ENCODE assay signal across 18 cellular contexts in genomic region chr22:27378994-27379393, GRCh38.
DNase-seq lines count a peak whose midpoint lies in the region; ATAC-seq, FAIRE-seq and TF ChIP-seq lines count a peak whose summit lies in the region.
"Had no signal": no experiment of that assay in that cellular context is flagged by ENCODE, and none has a peak within 500 bp of the region (broad histone marks: within the 10 kb centered on the region; RNA-seq: fewer than 3 reads in every experiment).

No MANE protein-coding gene starts in this region.

- H3K4me2 ChIP-seq in OCI-LY7 (ENCODE audit: low read length): peak overlapping the region; percentile 79
- H3K4me2 ChIP-seq: PC-9 had no signal

- H3K4me3 Mint-ChIP-seq in CD8-positive, alpha-beta T cell: no peak overlapping the region

- H4K20me1 ChIP-seq in OCI-LY7 (ENCODE audit: insufficient read depth, low read length): no peaks in the 10 kb centered on the region

- no peaks in the 10 kb centered on the region for H3K9me3 ChIP-seq in OCI-LY7 (ENCODE audit: low read length)
- no peaks in the 10 kb centered on the region for H3K9me3 ChIP-seq in CD8-positive, alpha-beta T cell (ENCODE audit: low read length)

- no peak overlapping the region for H3K4me3 ChIP-seq in OCI-LY7 (ENCODE audit: low read depth, low read length, poor library complexity, severe bottlenecking)
- no peak overlapping the region for H3K4me3 ChIP-seq in CD8-positive, alpha-beta T cell (ENCODE audit: low read depth, low read length)
- H3K4me3 ChIP-seq: PC-9 had no signal

- BruUV-seq in OCI-LY7 (replicated peaks; lab: Mats Ljungman, UMichigan): no TSS peak

- no peak for TF ChIP-seq CTCF in OCI-LY7 (conservative IDR thresholded peaks at IDR 0.05; ENCODE audit: low read length)
- no peak for TF ChIP-seq CTCF in CD8-positive, alpha-beta T cell (IDR thresholded peaks at IDR 0.05)

- POLR2A ChIA-PET in OCI-LY7 (lab: Charles Lee): no interaction called here
- POLR2A ChIA-PET in CD8-positive, alpha-beta T cell (lab: Charles Lee): no interaction called here

- peak; percentile 5 for DNase-seq in DMS 273 (lab: John Stamatoyannopoulos, UW; ENCODE audit: unreplicated experiment)
- no peak for DNase-seq in DMS 273 treated with DMSO at 0.1 percent for 48 hours (lab: John Stamatoyannopoulos, UW)
- no peak for DNase-seq in OCI-LY7 (ENCODE audit: low spot score)
- peak; percentile 25 for DNase-seq in islet precursor cell
- no peak for DNase-seq in urothelium cell line (ENCODE audit: low spot score)
- no peak for DNase-seq in GM12892 (ENCODE audit: insufficient read length)
- DNase-seq in CD8-positive, alpha-beta T cell: no peak
- DNase-seq: GF-D8, GOT3, NCI-H1048, NCI-H1436 treated with DMSO at 0.1 percent for 48 hours, NCI-H446 treated with DMSO at 0.1 percent for 48 hours, NCI-H82, PC-9 had no signal

- peaks cover 3% of the 10 kb centered on the region for H3K27me3 Mint-ChIP-seq in CD8-positive, alpha-beta T cell (ENCODE audit: low read depth)

- H3K9me2 ChIP-seq in OCI-LY7 (ENCODE audit: insufficient read depth, low read length): no peaks in the 10 kb centered on the region

- no peaks in the 10 kb centered on the region for H3K79me2 ChIP-seq in OCI-LY7 (ENCODE audit: insufficient read depth, low read depth, low read length)

- H3K27me3 ChIP-seq in CD8-positive, alpha-beta T cell (ENCODE audit: insufficient read depth, low read length): no peaks in the 10 kb centered on the region

- FAIRE-seq in urothelium cell line (lab: Jason Lieb, UNC): peak; percentile 98
- FAIRE-seq in GM12892 (lab: Jason Lieb, UNC): no peak
- FAIRE-seq: GM12891 had no signal

- no peak for ATAC-seq in CD8-positive, alpha-beta T cell
- no peak for ATAC-seq in HG03135 (IDR thresholded peaks at IDR 0.05; ENCODE audit: unreplicated experiment)

- peaks cover 73% of the 10 kb centered on the region for H3K4me1 ChIP-seq in OCI-LY7 (ENCODE audit: insufficient read depth, low read length, poor library complexity, severe bottlenecking)
- no peaks in the 10 kb centered on the region for H3K4me1 ChIP-seq in CD8-positive, alpha-beta T cell (ENCODE audit: insufficient read depth, low read length)

- H3K27ac ChIP-seq in OCI-LY7 (ENCODE audit: low read depth, low read length, poor library complexity, severe bottlenecking): peak overlapping the region; percentile 91
- H3K27ac ChIP-seq in CD8-positive, alpha-beta T cell (ENCODE audit: low read depth, low read length): no peak overlapping the region
- H3K27ac ChIP-seq: 22Rv1, KMS-11, PC-9 had no signal

- no peaks in the 10 kb centered on the region for H3K4me1 Mint-ChIP-seq in CD8-positive, alpha-beta T cell (ENCODE audit: low read depth)

- H2AFZ ChIP-seq in OCI-LY7 (ENCODE audit: low read length): peak overlapping the region; percentile 68; the same call in 1 of the 2 replicates
- H2AFZ ChIP-seq: PC-9 had no signal

- TF ChIP-seq POLR2A in GM12892 (IDR thresholded peaks at IDR 0.05; ENCODE audit: low read depth, low read length): no peak

- intact Hi-C loops in OCI-LY7 (cut with micrococcal nuclease; ENCODE audit: unreplicated experiment): loop anchor here (10.0 kb wide), 1 partner anchor 704 kb away; no protein-coding TSS in a partner anchor
- intact Hi-C loops in CD8-positive, alpha-beta T cell (cut with DNase I, micrococcal nuclease): no loop called here

- H3K27ac Mint-ChIP-seq in CD8-positive, alpha-beta T cell: no peak overlapping the region

- peaks cover 3% of the 10 kb centered on the region for H3K9me3 Mint-ChIP-seq in CD8-positive, alpha-beta T cell

- no peaks in the 10 kb centered on the region for H3K36me3 Mint-ChIP-seq in CD8-positive, alpha-beta T cell

- no peaks in the 10 kb centered on the region; the same call in 1 of the 2 replicates for H3K36me3 ChIP-seq in OCI-LY7 (ENCODE audit: insufficient read depth, low read length)
- H3K36me3 ChIP-seq in CD8-positive, alpha-beta T cell (ENCODE audit: insufficient read depth, low read length): no peaks in the 10 kb centered on the region

- CTCF ChIA-PET in OCI-LY7 (lab: Charles Lee; ENCODE audit: unreplicated experiment): no interaction called here
- CTCF ChIA-PET in CD8-positive, alpha-beta T cell (lab: Charles Lee): no interaction called here

Comparison
In these comparisons a context has a peak if more than half of its experiments do, and no peak if none do; other contexts are left out.
1. DNase-seq: peak in DMS 273 (single experiment) and islet precursor cell (single experiment); none in DMS 273 treated with DMSO at 0.1 percent for 48 hours (single experiment), OCI-LY7 (single experiment), urothelium cell line (single experiment), GM12892 (single experiment) and CD8-positive, alpha-beta T cell (0 of 7).